22 cellular contexts compared by ENCODE assay signal in genomic region chr22:22358136-22358535, GRCh38.
DNase-seq lines count a peak whose midpoint lies in the region; ATAC-seq and TF ChIP-seq lines count a peak whose summit lies in the region.
"Had no signal": no experiment of that assay in that cellular context is flagged by ENCODE, and none has a peak within 500 bp of the region (broad histone marks: within the 10 kb centered on the region; RNA-seq: fewer than 3 reads in every experiment).

No MANE protein-coding gene starts in this region.

- TF ChIP-seq POLR2A in esophagus muscularis mucosa (IDR thresholded peaks at IDR 0.05; ENCODE audit: low read depth) = no peak

- intact Hi-C loops in esophagus muscularis mucosa (cut with DNase I) = no loop called here

- WGBS in esophagus muscularis mucosa = 87% methylated on average over 3 of the region's 5 CpGs

- no peak overlapping the region for H2AFZ ChIP-seq in OCI-LY1 (ENCODE audit: low read length)

- no peaks in the 10 kb centered on the region for H3K36me3 ChIP-seq in BLaER1 treated with 17β-estradiol and CSF1 and Interleukin-3, amounts not matched to agents 10 nM and 100 nM
- H3K36me3 ChIP-seq in OCI-LY1 (ENCODE audit: insufficient read depth, low read length) (no peaks in the 10 kb centered on the region), esophagus muscularis mucosa (no peaks in the 10 kb centered on the region)
- H3K36me3 ChIP-seq: HAP-1, SJSA1 had no signal

- no peaks in the 10 kb centered on the region for H3K9me2 ChIP-seq in OCI-LY1 (ENCODE audit: low read depth, low read length)

- no peak for TF ChIP-seq CTCF in OCI-LY1 (IDR thresholded peaks at IDR 0.05; ENCODE audit: low read length)
- TF ChIP-seq CTCF in esophagus muscularis mucosa (IDR thresholded peaks at IDR 0.05) = no peak

- H3K27ac ChIP-seq in BLaER1 treated with 17β-estradiol and CSF1 and Interleukin-3, amounts not matched to agents 10 nM and 100 nM = peak overlapping the region in 7 of 11 experiments; percentile 54 to 74 (median 60); a peak in 12 of 22 replicates
- peak overlapping the region; percentile 69 for H3K27ac ChIP-seq in OCI-LY1 (ENCODE audit: low read depth, low read length, poor library complexity, severe bottlenecking)
- no peak overlapping the region for H3K27ac ChIP-seq in esophagus muscularis mucosa (replicated peaks in 1 of 4)
- H3K27ac ChIP-seq: A549, SJSA1 had no signal

- H3K4me1 Mint-ChIP-seq in stimulated activated naive B cell treated with anti-CD40 and anti-IgM and Interleukin-4, amounts not matched to agents 10 μg/mL and 1 μg/mL and 100 μg/mL, for 72 hours = peaks cover 32 to 57% of the 10 kb centered on the region in 2 donors

- peak; percentile 45 for DNase-seq in esophagus muscularis mucosa (ENCODE audit: extremely low spot score)
- DNase-seq in stimulated activated naive B cell treated with anti-CD40 and anti-IgM and Interleukin-4, amounts not matched to agents 10 μg/mL and 1 μg/mL and 100 μg/mL, for 72 hours = no peak
- DNase-seq in SK-N-DZ (ENCODE audit: low spot score) = no peak
- no peak for DNase-seq in foreskin melanocyte
- no peak for DNase-seq in activated CD8-positive, alpha-beta memory T cell treated with anti-CD3 and anti-CD28 coated beads for 24 hours
- DNase-seq: DMS153, DND-41, GOT3, HFFc6, IMR-90, NCI-H1092, NCI-H1417 treated with DMSO at 0.1 percent for 48 hours, NCI-H1694 treated with DMSO at 0.1 percent for 48 hours, NCI-H2081, NCI-H2227 treated with DMSO at 0.1 percent for 48 hours, NCI-H526 treated with DMSO at 0.1 percent for 48 hours, T-helper 1 cell had no signal

- H3K9me3 Mint-ChIP-seq in stimulated activated naive B cell treated with anti-CD40 and anti-IgM and Interleukin-4, amounts not matched to agents 10 μg/mL and 1 μg/mL and 100 μg/mL, for 72 hours = peaks cover 0 to 5% of the 10 kb centered on the region in 2 donors
- H3K9me3 Mint-ChIP-seq: HFFc6 had no signal

- no peaks in the 10 kb centered on the region; a peak in 1 of 22 replicates for H4K20me1 ChIP-seq in BLaER1 treated with 17β-estradiol and CSF1 and Interleukin-3, amounts not matched to agents 10 nM and 100 nM
- H4K20me1 ChIP-seq in OCI-LY1 (ENCODE audit: insufficient read depth, low read length) = no peaks in the 10 kb centered on the region

- no peaks in the 10 kb centered on the region for H3K27me3 Mint-ChIP-seq in stimulated activated naive B cell treated with anti-CD40 and anti-IgM and Interleukin-4, amounts not matched to agents 10 μg/mL and 1 μg/mL and 100 μg/mL, for 72 hours

- no peaks in the 10 kb centered on the region for H3K79me2 ChIP-seq in OCI-LY1 (ENCODE audit: insufficient read depth, low read length)

- peaks cover 0 to 4% (median 0%) of the 10 kb centered on the region in 11 experiments; a peak in 1 of 22 replicates for H3K9me3 ChIP-seq in BLaER1 treated with 17β-estradiol and CSF1 and Interleukin-3, amounts not matched to agents 10 nM and 100 nM (replicated peaks in 1 of 11)
- no peaks in the 10 kb centered on the region for H3K9me3 ChIP-seq in OCI-LY1 (ENCODE audit: low read length)
- H3K9me3 ChIP-seq in esophagus muscularis mucosa = no peaks in the 10 kb centered on the region
- H3K9me3 ChIP-seq: A549, HAP-1, SJSA1 had no signal

- H3K4me1 ChIP-seq in BLaER1 treated with 17β-estradiol and CSF1 and Interleukin-3, amounts not matched to agents 10 nM and 100 nM = peaks cover 17 to 63% (median 50%) of the 10 kb centered on the region in 10 experiments
- H3K4me1 ChIP-seq in OCI-LY1 (ENCODE audit: insufficient read depth, low read length, severe bottlenecking) (peaks cover 29% of the 10 kb centered on the region), esophagus muscularis mucosa (peaks cover 0 to 6% (median 1%) of the 10 kb centered on the region in 4 donors)
- H3K4me1 ChIP-seq: A549, HAP-1, SJSA1 had no signal

- peak overlapping the region; percentile 65 to 90 (median 74); a peak in 19 of 22 replicates for H3K4me2 ChIP-seq in BLaER1 treated with 17β-estradiol and CSF1 and Interleukin-3, amounts not matched to agents 10 nM and 100 nM
- peak overlapping the region; percentile 68; the same call in 1 of the 2 replicates for H3K4me2 ChIP-seq in OCI-LY1 (ENCODE audit: low read length)
- H3K4me2 ChIP-seq: A549 had no signal

- no peak overlapping the region for H3K4me3 ChIP-seq in BLaER1 treated with 17β-estradiol and CSF1 and Interleukin-3, amounts not matched to agents 10 nM and 100 nM
- H3K4me3 ChIP-seq in OCI-LY1 (ENCODE audit: low read depth, low read length, poor library complexity, severe bottlenecking) (peak overlapping the region; percentile 33), esophagus muscularis mucosa (no peak overlapping the region)
- H3K4me3 ChIP-seq: A549, HAP-1, SJSA1 had no signal

- H3K27ac Mint-ChIP-seq in stimulated activated naive B cell treated with anti-CD40 and anti-IgM and Interleukin-4, amounts not matched to agents 10 μg/mL and 1 μg/mL and 100 μg/mL, for 72 hours = peak overlapping the region; percentile 91
- H3K27ac Mint-ChIP-seq: HFFc6 had no signal

- ATAC-seq in stimulated activated naive B cell treated with anti-CD40 and anti-IgM and Interleukin-4, amounts not matched to agents 10 μg/mL and 1 μg/mL and 100 μg/mL, for 72 hours (replicated peaks) = no peak

- peak overlapping the region in 6 of 11 experiments; percentile 35 to 60 (median 52); a peak in 8 of 22 replicates for H3K9ac ChIP-seq in BLaER1 treated with 17β-estradiol and CSF1 and Interleukin-3, amounts not matched to agents 10 nM and 100 nM
- H3K9ac ChIP-seq in OCI-LY1 (ENCODE audit: low read length) = peak overlapping the region; percentile 30; the same call in 1 of the 2 replicates

- H3F3A ChIP-seq in OCI-LY1 (ENCODE audit: insufficient read depth, low read length) = no peaks in the 10 kb centered on the region

- H3K36me3 Mint-ChIP-seq in stimulated activated naive B cell treated with anti-CD40 and anti-IgM and Interleukin-4, amounts not matched to agents 10 μg/mL and 1 μg/mL and 100 μg/mL, for 72 hours = no peaks in the 10 kb centered on the region

- H3K27me3 ChIP-seq in BLaER1 treated with 17β-estradiol and CSF1 and Interleukin-3, amounts not matched to agents 10 nM and 100 nM = no peaks in the 10 kb centered on the region
- no peaks in the 10 kb centered on the region for H3K27me3 ChIP-seq in OCI-LY1 (ENCODE audit: insufficient read depth, low read length)
- H3K27me3 ChIP-seq in esophagus muscularis mucosa = peaks cover 0 to 52% (median 3%) of the 10 kb centered on the region in 4 donors

- H3K4me3 Mint-ChIP-seq in stimulated activated naive B cell treated with anti-CD40 and anti-IgM and Interleukin-4, amounts not matched to agents 10 μg/mL and 1 μg/mL and 100 μg/mL, for 72 hours = peak overlapping the region in 1 of 2 donors; percentile 66
- H3K4me3 Mint-ChIP-seq: HFFc6 had no signal

- no peak for TF ChIP-seq EP300 in esophagus muscularis mucosa (IDR thresholded peaks at IDR 0.05)

Comparison
In these comparisons a context has a peak if more than half of its experiments do, and no peak if none do; other contexts are left out.
1. H3K27ac ChIP-seq: peak in BLaER1 treated with 17β-estradiol and CSF1 and Interleukin-3, amounts not matched to agents 10 nM and 100 nM (7 of 11) and OCI-LY1 (single experiment); none in esophagus muscularis mucosa (0 of 4).